26 cellular contexts compared by ENCODE assay signal in the genomic region with DNA sequence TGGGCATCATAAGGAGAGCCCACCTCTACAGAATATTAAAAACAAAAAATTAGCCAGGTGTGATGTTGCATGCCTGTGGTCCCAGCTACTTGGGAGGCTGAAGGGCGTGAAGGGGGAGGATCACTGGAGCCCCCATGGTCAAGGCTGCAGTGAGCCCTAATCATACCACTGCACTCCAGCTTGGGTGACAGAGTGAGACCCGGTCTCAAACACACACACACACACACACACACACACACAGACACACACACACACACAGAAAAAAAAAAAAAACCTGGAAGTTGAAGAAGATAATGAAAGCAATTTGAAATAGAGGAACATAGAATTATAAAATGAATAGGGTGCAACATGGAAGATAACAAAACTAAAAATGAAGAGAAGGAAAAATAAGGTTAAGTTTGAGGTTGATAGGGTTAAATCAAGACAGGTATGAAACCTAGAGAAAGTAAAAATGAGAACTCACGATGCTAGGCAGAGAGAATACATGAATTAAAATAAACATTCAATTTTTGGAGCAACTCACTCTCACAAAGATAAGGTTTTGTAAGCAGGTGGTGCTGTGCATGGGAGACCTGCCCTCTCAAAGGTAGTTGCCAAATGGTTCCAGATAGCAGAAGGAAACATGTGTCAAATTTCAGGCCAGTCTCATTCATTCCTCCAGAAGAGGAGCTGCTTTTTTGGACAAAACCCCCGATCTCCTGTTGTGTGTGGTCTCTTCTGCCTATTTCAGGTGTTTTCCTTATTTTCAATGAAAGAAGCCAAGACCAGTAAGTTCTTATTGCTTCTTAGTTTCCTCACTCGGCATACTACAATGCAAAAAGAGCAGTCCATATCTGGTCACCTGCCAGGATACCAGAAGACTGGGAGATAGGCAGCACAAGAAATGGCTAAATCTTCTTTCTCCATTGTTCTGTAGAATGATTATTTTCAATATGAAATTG. TPM values are rescaled to one million over a fixed set of nuclear protein-coding genes. Genes with fewer than 3 reads are reported as not detected.
A peak's percentile ranks its signal among the peaks of the same experiment; 100 is the strongest.
DNase-seq lines count a peak whose midpoint lies in the region; ATAC-seq, FAIRE-seq and TF ChIP-seq lines count a peak whose summit lies in the region.
"Had no signal": no experiment of that assay in that cellular context is flagged by ENCODE, and none has a peak within 500 bp of the region (broad histone marks: within the 10 kb centered on the region; RNA-seq: fewer than 3 reads in every experiment).

No MANE protein-coding gene starts in this region.

- ATAC-seq in pancreas (peak in 3 of 4 donors; percentile 30 to 58 (median 37)), HG03571 (IDR thresholded peaks at IDR 0.05; ENCODE audit: unreplicated experiment) (no peak)
- ATAC-seq in stimulated activated naive CD8-positive, alpha-beta T cell treated with anti-CD3 and anti-CD28 coated beads, Interleukin-15, amount 100 ng/mL, for 72 hours, result no peak
- ATAC-seq: CD8-positive, alpha-beta T cell; HCT116; Right ventricle myocardium inferior; SK-N-SH treated with all-trans-retinoic acid at 6 μM for 48 hours had no signal

- H3K4me1 ChIP-seq in HEK293 (ENCODE audit: control insufficient read depth, insufficient read depth, low read length) (no peaks in the 10 kb centered on the region), pancreas (peaks cover 0 to 8% (median 4%) of the 10 kb centered on the region in 3 donors)
- H3K4me1 ChIP-seq: SJCRH30 had no signal

- H3K27me3 Mint-ChIP-seq in endothelial cell (ENCODE audit: unreplicated experiment), result peaks cover 10% of the 10 kb centered on the region
- H3K27me3 Mint-ChIP-seq in stimulated activated naive CD8-positive, alpha-beta T cell treated with anti-CD3 and anti-CD28 coated beads, Interleukin-15, amount 100 ng/mL, for 72 hours, result peaks cover 17% of the 10 kb centered on the region
- H3K27me3 Mint-ChIP-seq: B cell, IgD-negative memory B cell had no signal

- H3K9me3 Mint-ChIP-seq in endothelial cell (ENCODE audit: unreplicated experiment), result no peaks in the 10 kb centered on the region
- H3K9me3 Mint-ChIP-seq in stimulated activated naive CD8-positive, alpha-beta T cell treated with anti-CD3 and anti-CD28 coated beads, Interleukin-15, amount 100 ng/mL, for 72 hours, result no peaks in the 10 kb centered on the region
- H3K9me3 Mint-ChIP-seq: CD8-positive, alpha-beta T cell; IgD-negative memory B cell had no signal

- H3K4me3 ChIP-seq in HEK293 (ENCODE audit: low read depth, low read length) (no peak overlapping the region), pancreas (no peak overlapping the region)
- H3K4me3 ChIP-seq: PC-9, SJCRH30 had no signal

- CTCF ChIA-PET in HEK293 (lab: Yijun Ruan, JAX), result interaction anchor here (0.6 to 0.7 kb wide), 3 partner anchors 43 to 260 kb away, joined by 3 read pairs; no protein-coding TSS in a partner anchor

- TF ChIP-seq CTCF in HEK293 (tag by site-specific recombination; IDR thresholded peaks at IDR 0.05) (no peak), endothelial cell (IDR thresholded peaks at IDR 0.05; ENCODE audit: unreplicated experiment) (no peak), pancreas (IDR thresholded peaks at IDR 0.05) (no peak)

- H3K36me3 ChIP-seq in HEK293 (ENCODE audit: control insufficient read depth in 2 of 2, insufficient read depth in 1 of 2, low read length in 2 of 2) (no peaks in the 10 kb centered on the region), pancreas (no peaks in the 10 kb centered on the region)
- H3K36me3 ChIP-seq: SJCRH30 had no signal

- H3K36me3 Mint-ChIP-seq in endothelial cell (ENCODE audit: low read depth, unreplicated experiment), result peaks cover 7% of the 10 kb centered on the region
- H3K36me3 Mint-ChIP-seq: CD8-positive, alpha-beta T cell had no signal

- peak overlapping the region; percentile 59 for H3K4me3 Mint-ChIP-seq in endothelial cell (ENCODE audit: unreplicated experiment)
- no peak overlapping the region for H3K4me3 Mint-ChIP-seq in stimulated activated naive CD8-positive, alpha-beta T cell treated with anti-CD3 and anti-CD28 coated beads, Interleukin-15, amount 100 ng/mL, for 72 hours
- H3K4me3 Mint-ChIP-seq: B cell; CD8-positive, alpha-beta T cell; IgD-negative memory B cell had no signal

- H3K27me3 ChIP-seq in pancreas, result no peaks in the 10 kb centered on the region
- H3K27me3 ChIP-seq: SJCRH30 had no signal

- FAIRE-seq in pancreas (lab: Jason Lieb, UNC), result no peak

- H3K9me3 ChIP-seq in HEK293 (ENCODE audit: control insufficient read depth, insufficient read depth, low read depth, low read length), result no peaks in the 10 kb centered on the region
- H3K9me3 ChIP-seq in pancreas, result no peaks in the 10 kb centered on the region
- H3K9me3 ChIP-seq: SJCRH30 had no signal

- intact Hi-C loops in pancreas (cut with DNase I), result no loop called here

- H3K27ac Mint-ChIP-seq in endothelial cell (ENCODE audit: unreplicated experiment), result peak overlapping the region; percentile 14
- no peak overlapping the region for H3K27ac Mint-ChIP-seq in stimulated activated naive CD8-positive, alpha-beta T cell treated with anti-CD3 and anti-CD28 coated beads, Interleukin-15, amount 100 ng/mL, for 72 hours
- H3K27ac Mint-ChIP-seq: B cell; CD8-positive, alpha-beta T cell had no signal

- DNase-seq in NCI-H146 (lab: John Stamatoyannopoulos, UW) (peak; percentile 2), NCI-H146 treated with DMSO at 0.1 percent for 48 hours (lab: John Stamatoyannopoulos, UW; ENCODE audit: unreplicated experiment) (no peak), endothelial cell (ENCODE audit: low spot score) (no peak), pancreas (no peak)
- no peak for DNase-seq in stimulated activated naive CD8-positive, alpha-beta T cell treated with anti-CD3 and anti-CD28 coated beads, Interleukin-15, amount 100 ng/mL, for 72 hours
- DNase-seq: CD8-positive, alpha-beta T cell; DND-41; Karpas-422; NCI-H1105 treated with DMSO at 0.1 percent for 48 hours; NCI-H1694; NCI-H2107; NCI-H446 treated with DMSO at 0.1 percent for 48 hours; NCI-H526 treated with DMSO at 0.1 percent for 48 hours; PC-9; SJCRH30 had no signal

- WGBS in pancreas, 2 donors, result 32 to 37% methylated on average over 5 of the region's 5 CpGs

- POLR2A ChIA-PET in HEK293 (lab: Yijun Ruan, JAX), result no interaction called here

- no peak overlapping the region for H3K27ac ChIP-seq in HEK293 (ENCODE audit: extremely low read depth, low read depth, low read length)
- no peak overlapping the region for H3K27ac ChIP-seq in pancreas
- H3K27ac ChIP-seq: 22Rv1, C4-2B, HL-60, PC-9, SJCRH30 had no signal

- peaks cover 51% of the 10 kb centered on the region for H3K4me1 Mint-ChIP-seq in endothelial cell (ENCODE audit: unreplicated experiment)
- H3K4me1 Mint-ChIP-seq in stimulated activated naive CD8-positive, alpha-beta T cell treated with anti-CD3 and anti-CD28 coated beads, Interleukin-15, amount 100 ng/mL, for 72 hours, result peaks cover 25% of the 10 kb centered on the region

TF ChIP-seq in HEK293, 187 proteins besides CTCF, POLR2A, EP300 and RAD21 (continues in another document):
- TF ChIP-seq SETDB1 (IDR thresholded peaks at IDR 0.05; ENCODE audit: insufficient read length, low read length) (no peak), FEZF1 (tag by site-specific recombination; IDR thresholded peaks at IDR 0.05) (peak; percentile 54; the same call in 1 of the 2 replicates), ZIC2 (tag by site-specific recombination; IDR thresholded peaks at IDR 0.05) (0 out of 2 replicates have a peak, but pooled peaks have one; percentile 6), ZBTB8A (tag by site-specific recombination; IDR thresholded peaks at IDR 0.05) (0 out of 2 replicates have a peak, but pooled peaks have one; percentile 11)
- TF ChIP-seq, protein P1, sequence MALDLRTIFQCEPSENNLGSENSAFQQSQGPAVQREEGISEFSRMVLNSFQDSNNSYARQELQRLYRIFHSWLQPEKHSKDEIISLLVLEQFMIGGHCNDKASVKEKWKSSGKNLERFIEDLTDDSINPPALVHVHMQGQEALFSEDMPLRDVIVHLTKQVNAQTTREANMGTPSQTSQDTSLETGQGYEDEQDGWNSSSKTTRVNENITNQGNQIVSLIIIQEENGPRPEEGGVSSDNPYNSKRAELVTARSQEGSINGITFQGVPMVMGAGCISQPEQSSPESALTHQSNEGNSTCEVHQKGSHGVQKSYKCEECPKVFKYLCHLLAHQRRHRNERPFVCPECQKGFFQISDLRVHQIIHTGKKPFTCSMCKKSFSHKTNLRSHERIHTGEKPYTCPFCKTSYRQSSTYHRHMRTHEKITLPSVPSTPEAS (tag by site-specific recombination; IDR thresholded peaks at IDR 0.05), result peak; percentile 90
- TF ChIP-seq, protein P2, sequence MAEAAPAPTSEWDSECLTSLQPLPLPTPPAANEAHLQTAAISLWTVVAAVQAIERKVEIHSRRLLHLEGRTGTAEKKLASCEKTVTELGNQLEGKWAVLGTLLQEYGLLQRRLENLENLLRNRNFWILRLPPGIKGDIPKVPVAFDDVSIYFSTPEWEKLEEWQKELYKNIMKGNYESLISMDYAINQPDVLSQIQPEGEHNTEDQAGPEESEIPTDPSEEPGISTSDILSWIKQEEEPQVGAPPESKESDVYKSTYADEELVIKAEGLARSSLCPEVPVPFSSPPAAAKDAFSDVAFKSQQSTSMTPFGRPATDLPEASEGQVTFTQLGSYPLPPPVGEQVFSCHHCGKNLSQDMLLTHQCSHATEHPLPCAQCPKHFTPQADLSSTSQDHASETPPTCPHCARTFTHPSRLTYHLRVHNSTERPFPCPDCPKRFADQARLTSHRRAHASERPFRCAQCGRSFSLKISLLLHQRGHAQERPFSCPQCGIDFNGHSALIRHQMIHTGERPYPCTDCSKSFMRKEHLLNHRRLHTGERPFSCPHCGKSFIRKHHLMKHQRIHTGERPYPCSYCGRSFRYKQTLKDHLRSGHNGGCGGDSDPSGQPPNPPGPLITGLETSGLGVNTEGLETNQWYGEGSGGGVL (tag by site-specific recombination; IDR thresholded peaks at IDR 0.05), result no peak

RNA-seq across cellular contexts. Expression of a gene that starts 3.3 kb away (rescaled TPM):
- 48.0 TPM for total RNA-seq in endothelial cell (ENCODE audit: unreplicated experiment)
- total RNA-seq in pancreas, result 1 to 10 TPM in 1 of 6 donors, not detected in 5; 1.3 TPM
- not detected for polyA plus RNA-seq in pancreas
- total RNA-seq: CD8-positive, alpha-beta T cell; H4; PC-9; Right ventricle myocardium inferior; SJCRH30 had no signal
- polyA plus RNA-seq: IgD-negative memory B cell had no signal

Comparison
In these comparisons a context has a peak if more than half of its experiments do, and no peak if none do; other contexts are left out.
1. ATAC-seq: peak in pancreas (3 of 4); none in stimulated activated naive CD8-positive, alpha-beta T cell treated with anti-CD3 and anti-CD28 coated beads, Interleukin-15, amount 100 ng/mL, for 72 hours (single experiment) and HG03571 (single experiment).
2. RNA of a gene that starts 3.3 kb away (total RNA-seq): 48.0 TPM in endothelial cell (single experiment); 1.3 TPM in pancreas; every median in the first group is over 10 times any median in the second.